ENCODE assay signal across 17 cellular contexts in genomic region chr2:165462433-165462832, GRCh38. TPM values are rescaled to one million over a fixed set of nuclear protein-coding genes. Genes with fewer than 3 reads are reported as not detected.
DNase-seq lines count a peak whose midpoint lies in the region; ATAC-seq and TF ChIP-seq lines count a peak whose summit lies in the region.
"Had no signal": no experiment of that assay in that cellular context is flagged by ENCODE, and none has a peak within 500 bp of the region (broad histone marks: within the 10 kb centered on the region; RNA-seq: fewer than 3 reads in every experiment).

No MANE protein-coding gene starts in this region.

- no peak overlapping the region for H3K27ac ChIP-seq in Peyer's patch
- H3K27ac ChIP-seq in heart left ventricle = no peak overlapping the region
- H3K27ac ChIP-seq: cardiac muscle cell, esophagus squamous epithelium, parathyroid adenoma had no signal

- TF ChIP-seq CTCF in Peyer's patch (IDR thresholded peaks at IDR 0.05) (no peak), heart left ventricle (IDR thresholded peaks at IDR 0.05) (no peak)

- no peaks in the 10 kb centered on the region for H3K27me3 ChIP-seq in endocrine pancreas (ENCODE audit: control insufficient read depth, insufficient read depth, low read length)
- H3K27me3 ChIP-seq in Peyer's patch = no peaks in the 10 kb centered on the region
- H3K27me3 ChIP-seq in heart left ventricle = no peaks in the 10 kb centered on the region
- H3K27me3 ChIP-seq: cardiac muscle cell, esophagus squamous epithelium had no signal

- 79 to 83% (median 80%) methylated on average over 4 of the region's 4 CpGs for whole genome bisulfite sequencing in heart left ventricle, 4 donors

- H3K36me3 ChIP-seq in endocrine pancreas (ENCODE audit: control insufficient read depth, insufficient read depth, low read length) = no peaks in the 10 kb centered on the region
- no peaks in the 10 kb centered on the region for H3K36me3 ChIP-seq in Peyer's patch
- no peaks in the 10 kb centered on the region for H3K36me3 ChIP-seq in heart left ventricle
- H3K36me3 ChIP-seq: cardiac muscle cell, esophagus squamous epithelium had no signal

- no peaks in the 10 kb centered on the region for H3K4me1 ChIP-seq in endocrine pancreas (ENCODE audit: control insufficient read depth, insufficient read depth, low read length)
- no peaks in the 10 kb centered on the region for H3K4me1 ChIP-seq in Peyer's patch
- no peaks in the 10 kb centered on the region for H3K4me1 ChIP-seq in heart left ventricle
- H3K4me1 ChIP-seq: esophagus squamous epithelium, parathyroid adenoma had no signal

- H3K9me3 ChIP-seq in endocrine pancreas (ENCODE audit: control insufficient read depth, low read length) (no peaks in the 10 kb centered on the region), Peyer's patch (no peaks in the 10 kb centered on the region), heart left ventricle (peaks cover 0 to 14% (median 0%) of the 10 kb centered on the region in 12 donors)
- H3K9me3 ChIP-seq: esophagus squamous epithelium had no signal

- DNase-seq in DMS 273 treated with DMSO at 0.1 percent for 48 hours (lab: John Stamatoyannopoulos, UW) (peak; percentile 99), NCI-H1694 (lab: John Stamatoyannopoulos, UW) (peak; percentile 98), NCI-H524 (lab: John Stamatoyannopoulos, UW) (peak; percentile 96 to 99), Peyer's patch (no peak), heart left ventricle (no peak)
- DNase-seq in stimulated activated CD4-positive, alpha-beta T cell treated with anti-CD3 and anti-CD28 coated beads, Interleukin-15, amount 100 ng/mL, for 24 hours = no peak
- DNase-seq: esophagus squamous epithelium, NCI-H526 had no signal

- no peak overlapping the region for H3K9ac ChIP-seq in endocrine pancreas (ENCODE audit: control insufficient read depth, insufficient read depth, low read length)
- H3K9ac ChIP-seq: parathyroid adenoma had no signal

- intact Hi-C loops in heart left ventricle (cut with DNase I) = loop anchor here in 1 of 10 donors (10.0 kb wide), 1 partner anchor 112 kb away; no protein-coding TSS in a partner anchor

- no peak for ATAC-seq in GM18505 (IDR thresholded peaks at IDR 0.05; ENCODE audit: unreplicated experiment)
- no peak for ATAC-seq in heart left ventricle
- ATAC-seq: GM23338 had no signal

- H3K4me3 ChIP-seq in endocrine pancreas (ENCODE audit: control insufficient read depth, insufficient read depth, low read length) (peak overlapping the region; percentile 74), Peyer's patch (no peak overlapping the region), heart left ventricle (no peak overlapping the region)
- H3K4me3 ChIP-seq: cardiac muscle cell, esophagus squamous epithelium, GM23338, lung, smooth muscle cell had no signal

- TF ChIP-seq POLR2A in Peyer's patch (IDR thresholded peaks at IDR 0.05) (no peak), GM18505 (IDR thresholded peaks at IDR 0.05; ENCODE audit: borderline replicate concordance, extremely low read depth, insufficient read depth, insufficient read length) (no peak), heart left ventricle (IDR thresholded peaks at IDR 0.05) (no peak)

RNA-seq across cellular contexts. Expression of gene CSRNP3, which starts 7.1 kb away (rescaled TPM):
- total RNA-seq in Peyer's patch (10 to 100 TPM in 1 of 4 donors, 1 to 10 TPM in 3; 1.6 to 10.5 (median 4.4) TPM), heart left ventricle (10 to 100 TPM in 1 of 9 donors, 1 to 10 TPM in 8; 3.2 to 10.6 (median 5.1) TPM)
- polyA plus RNA-seq in heart left ventricle = 1 to 10 TPM in 1 of 2 donors, under 1 TPM in 1; 0.87 to 1.6 TPM
- total RNA-seq: activated T-helper 1 cell treated with anti-CD3 and anti-CD28 coated beads, Interleukin-12 subunit alpha, Interleukin-12 subunit beta, Interleukin-2, Interleukin-4 antibody, amounts not matched to agents 30 ng/mL and 10 ng/mL and 1 ng/mL, durations not matched to agents 14 hours and 24 hours and 36 hours had no signal
- polyA plus RNA-seq: IgD-negative memory B cell had no signal

Comparison
In these comparisons a context has a peak if more than half of its experiments do, and no peak if none do; other contexts are left out.
1. DNase-seq: peak in DMS 273 treated with DMSO at 0.1 percent for 48 hours (single experiment), NCI-H1694 (single experiment) and NCI-H524 (2 of 2); none in Peyer's patch (0 of 3), stimulated activated CD4-positive, alpha-beta T cell treated with anti-CD3 and anti-CD28 coated beads, Interleukin-15, amount 100 ng/mL, for 24 hours (single experiment) and heart left ventricle (0 of 5).